In the genomic region with DNA sequence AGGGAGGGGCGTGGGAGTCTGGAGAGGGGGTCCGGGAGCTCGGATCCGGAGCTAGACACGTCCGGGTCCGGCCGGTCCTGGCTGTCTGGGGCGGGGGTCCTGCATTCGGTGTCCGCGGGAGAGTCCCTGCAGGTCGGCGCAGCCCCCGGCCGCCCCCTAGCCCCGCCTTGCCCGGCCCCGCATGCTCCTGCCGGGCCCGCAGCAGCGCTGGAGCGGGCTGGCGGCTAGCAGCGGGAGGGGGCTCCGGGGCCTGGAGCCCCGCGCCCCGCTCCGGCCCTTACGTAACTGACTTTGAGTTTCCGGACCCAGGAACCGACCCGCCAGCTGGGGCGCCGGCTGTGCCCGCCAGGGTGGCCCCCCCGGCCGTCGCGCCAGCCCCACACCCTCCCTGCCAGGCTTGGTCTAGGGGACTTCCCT, we compare ENCODE assay signal across 1 cellular context.
TF ChIP-seq lines count a peak whose summit lies in the region.

No MANE protein-coding gene starts in this region.

TF ChIP-seq in HepG2, 621 proteins besides CTCF, POLR2A, EP300 and RAD21 (continued from another document and continues in another):
- TF ChIP-seq, protein P1, sequence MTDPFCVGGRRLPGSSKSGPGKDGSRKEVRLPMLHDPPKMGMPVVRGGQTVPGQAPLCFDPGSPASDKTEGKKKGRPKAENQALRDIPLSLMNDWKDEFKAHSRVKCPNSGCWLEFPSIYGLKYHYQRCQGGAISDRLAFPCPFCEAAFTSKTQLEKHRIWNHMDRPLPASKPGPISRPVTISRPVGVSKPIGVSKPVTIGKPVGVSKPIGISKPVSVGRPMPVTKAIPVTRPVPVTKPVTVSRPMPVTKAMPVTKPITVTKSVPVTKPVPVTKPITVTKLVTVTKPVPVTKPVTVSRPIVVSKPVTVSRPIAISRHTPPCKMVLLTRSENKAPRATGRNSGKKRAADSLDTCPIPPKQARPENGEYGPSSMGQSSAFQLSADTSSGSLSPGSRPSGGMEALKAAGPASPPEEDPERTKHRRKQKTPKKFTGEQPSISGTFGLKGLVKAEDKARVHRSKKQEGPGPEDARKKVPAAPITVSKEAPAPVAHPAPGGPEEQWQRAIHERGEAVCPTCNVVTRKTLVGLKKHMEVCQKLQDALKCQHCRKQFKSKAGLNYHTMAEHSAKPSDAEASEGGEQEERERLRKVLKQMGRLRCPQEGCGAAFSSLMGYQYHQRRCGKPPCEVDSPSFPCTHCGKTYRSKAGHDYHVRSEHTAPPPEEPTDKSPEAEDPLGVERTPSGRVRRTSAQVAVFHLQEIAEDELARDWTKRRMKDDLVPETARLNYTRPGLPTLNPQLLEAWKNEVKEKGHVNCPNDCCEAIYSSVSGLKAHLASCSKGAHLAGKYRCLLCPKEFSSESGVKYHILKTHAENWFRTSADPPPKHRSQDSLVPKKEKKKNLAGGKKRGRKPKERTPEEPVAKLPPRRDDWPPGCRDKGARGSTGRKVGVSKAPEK (CRISPR knock-in tag; IDR thresholded peaks at IDR 0.05; ENCODE audit: borderline replicate concordance), result no peak
- TF ChIP-seq ZNF205 (CRISPR knock-in tag; IDR thresholded peaks at IDR 0.05) (no peak), KDM5A (IDR thresholded peaks at IDR 0.05; ENCODE audit: borderline replicate concordance, low read length) (0 out of 2 replicates have a peak, but pooled peaks have one; percentile 4), MAFF (IDR thresholded peaks at IDR 0.05; ENCODE audit: low read depth, low read length) (no peak), ATAD3A (CRISPR knock-in tag; IDR thresholded peaks at IDR 0.05) (no peak), ZNF138 (CRISPR knock-in tag; IDR thresholded peaks at IDR 0.05; ENCODE audit: low read depth) (no peak), PPARG (CRISPR knock-in tag; conservative IDR thresholded peaks at IDR 0.05) (no peak), NR2C2 (CRISPR knock-in tag; IDR thresholded peaks at IDR 0.05; ENCODE audit: borderline replicate concordance) (no peak), ZZZ3 (CRISPR knock-in tag; IDR thresholded peaks at IDR 0.05; ENCODE audit: borderline replicate concordance) (no peak), ZNF232 (CRISPR knock-in tag; IDR thresholded peaks at IDR 0.05; ENCODE audit: borderline replicate concordance) (no peak), FOXA1 (IDR thresholded peaks at IDR 0.05) (no peak), FOXA1 (CRISPR knock-in tag; IDR thresholded peaks at IDR 0.05) (no peak), ZBTB38 (CRISPR knock-in tag; IDR thresholded peaks at IDR 0.05) (0 out of 2 replicates have a peak, but pooled peaks have one; percentile 12), GTF3A (CRISPR knock-in tag; conservative IDR thresholded peaks at IDR 0.05) (no peak), ARNT2 (CRISPR knock-in tag; IDR thresholded peaks at IDR 0.05; ENCODE audit: low read depth) (no peak), GABPA (IDR thresholded peaks at IDR 0.05; ENCODE audit: low read depth, low read length) (no peak), GABPA (CRISPR knock-in tag; IDR thresholded peaks at IDR 0.05; ENCODE audit: low read depth) (no peak), ARHGAP35 (CRISPR knock-in tag; IDR thresholded peaks at IDR 0.05; ENCODE audit: borderline replicate concordance) (no peak), ZSCAN29 (CRISPR knock-in tag; conservative IDR thresholded peaks at IDR 0.05) (0 out of 2 replicates have a peak, but pooled peaks have one; percentile 41), ZNF101 (CRISPR knock-in tag; IDR thresholded peaks at IDR 0.05; ENCODE audit: borderline replicate concordance, low read depth) (no peak), ZNF605 (CRISPR knock-in tag; IDR thresholded peaks at IDR 0.05) (no peak), RBFOX2 (IDR thresholded peaks at IDR 0.05; ENCODE audit: low read depth, low read length) (peak; percentile 59), PRMT3 (CRISPR knock-in tag; IDR thresholded peaks at IDR 0.05; ENCODE audit: borderline replicate concordance, low read depth) (no peak), SRSF4 (IDR thresholded peaks at IDR 0.05; ENCODE audit: low read depth, low read length, poor library complexity, severe bottlenecking) (no peak), TMF1 (CRISPR knock-in tag; IDR thresholded peaks at IDR 0.05; ENCODE audit: low read depth) (no peak), ZNF780A (CRISPR knock-in tag; IDR thresholded peaks at IDR 0.05) (no peak), ZNF430 (CRISPR knock-in tag; IDR thresholded peaks at IDR 0.05) (no peak; the same call in 1 of the 2 replicates), ZNF432 (CRISPR knock-in tag; IDR thresholded peaks at IDR 0.05; ENCODE audit: borderline replicate concordance) (no peak), CBX1 (IDR thresholded peaks at IDR 0.05; ENCODE audit: low read depth) (no peak), SOX6 (IDR thresholded peaks at IDR 0.05) (no peak), SOX6 (CRISPR knock-in tag; IDR thresholded peaks at IDR 0.05) (peak; percentile 6; the same call in 1 of the 2 replicates), ZNF746 (CRISPR knock-in tag; IDR thresholded peaks at IDR 0.05) (no peak), ZNF713 (CRISPR knock-in tag; IDR thresholded peaks at IDR 0.05) (no peak), ZNF737 (CRISPR knock-in tag; IDR thresholded peaks at IDR 0.05; ENCODE audit: borderline replicate concordance) (no peak), AGO2 (optimal IDR thresholded peaks at IDR 0.05; ENCODE audit: low read depth, low read length) (peak; percentile 28), KDM2A (CRISPR knock-in tag; IDR thresholded peaks at IDR 0.05; ENCODE audit: borderline replicate concordance, low read depth) (no peak), SAP130 (CRISPR knock-in tag; IDR thresholded peaks at IDR 0.05; ENCODE audit: low read depth) (no peak), ARID2 (CRISPR knock-in tag; IDR thresholded peaks at IDR 0.05; ENCODE audit: borderline replicate concordance) (no peak), RFX1 (IDR thresholded peaks at IDR 0.05) (no peak), WIZ (CRISPR knock-in tag; IDR thresholded peaks at IDR 0.05) (no peak), ZC3H13 (CRISPR knock-in tag; IDR thresholded peaks at IDR 0.05) (no peak), ZFP37 (CRISPR knock-in tag; IDR thresholded peaks at IDR 0.05; ENCODE audit: borderline replicate concordance) (no peak), ZFY (CRISPR knock-in tag; IDR thresholded peaks at IDR 0.05) (0 out of 2 replicates have a peak, but pooled peaks have one; percentile 12)
- TF ChIP-seq, protein P2, sequence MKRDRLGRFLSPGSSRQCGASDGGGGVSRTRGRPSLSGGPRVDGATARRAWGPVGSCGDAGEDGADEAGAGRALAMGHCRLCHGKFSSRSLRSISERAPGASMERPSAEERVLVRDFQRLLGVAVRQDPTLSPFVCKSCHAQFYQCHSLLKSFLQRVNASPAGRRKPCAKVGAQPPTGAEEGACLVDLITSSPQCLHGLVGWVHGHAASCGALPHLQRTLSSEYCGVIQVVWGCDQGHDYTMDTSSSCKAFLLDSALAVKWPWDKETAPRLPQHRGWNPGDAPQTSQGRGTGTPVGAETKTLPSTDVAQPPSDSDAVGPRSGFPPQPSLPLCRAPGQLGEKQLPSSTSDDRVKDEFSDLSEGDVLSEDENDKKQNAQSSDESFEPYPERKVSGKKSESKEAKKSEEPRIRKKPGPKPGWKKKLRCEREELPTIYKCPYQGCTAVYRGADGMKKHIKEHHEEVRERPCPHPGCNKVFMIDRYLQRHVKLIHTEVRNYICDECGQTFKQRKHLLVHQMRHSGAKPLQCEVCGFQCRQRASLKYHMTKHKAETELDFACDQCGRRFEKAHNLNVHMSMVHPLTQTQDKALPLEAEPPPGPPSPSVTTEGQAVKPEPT (CRISPR knock-in tag; IDR thresholded peaks at IDR 0.05; ENCODE audit: low read depth), result no peak
- TF ChIP-seq, protein P3, sequence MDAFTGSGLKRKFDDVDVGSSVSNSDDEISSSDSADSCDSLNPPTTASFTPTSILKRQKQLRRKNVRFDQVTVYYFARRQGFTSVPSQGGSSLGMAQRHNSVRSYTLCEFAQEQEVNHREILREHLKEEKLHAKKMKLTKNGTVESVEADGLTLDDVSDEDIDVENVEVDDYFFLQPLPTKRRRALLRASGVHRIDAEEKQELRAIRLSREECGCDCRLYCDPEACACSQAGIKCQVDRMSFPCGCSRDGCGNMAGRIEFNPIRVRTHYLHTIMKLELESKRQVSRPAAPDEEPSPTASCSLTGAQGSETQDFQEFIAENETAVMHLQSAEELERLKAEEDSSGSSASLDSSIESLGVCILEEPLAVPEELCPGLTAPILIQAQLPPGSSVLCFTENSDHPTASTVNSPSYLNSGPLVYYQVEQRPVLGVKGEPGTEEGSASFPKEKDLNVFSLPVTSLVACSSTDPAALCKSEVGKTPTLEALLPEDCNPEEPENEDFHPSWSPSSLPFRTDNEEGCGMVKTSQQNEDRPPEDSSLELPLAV (CRISPR knock-in tag; conservative IDR thresholded peaks at IDR 0.05; ENCODE audit: low read depth), result no peak
- TF ChIP-seq, protein P4, sequence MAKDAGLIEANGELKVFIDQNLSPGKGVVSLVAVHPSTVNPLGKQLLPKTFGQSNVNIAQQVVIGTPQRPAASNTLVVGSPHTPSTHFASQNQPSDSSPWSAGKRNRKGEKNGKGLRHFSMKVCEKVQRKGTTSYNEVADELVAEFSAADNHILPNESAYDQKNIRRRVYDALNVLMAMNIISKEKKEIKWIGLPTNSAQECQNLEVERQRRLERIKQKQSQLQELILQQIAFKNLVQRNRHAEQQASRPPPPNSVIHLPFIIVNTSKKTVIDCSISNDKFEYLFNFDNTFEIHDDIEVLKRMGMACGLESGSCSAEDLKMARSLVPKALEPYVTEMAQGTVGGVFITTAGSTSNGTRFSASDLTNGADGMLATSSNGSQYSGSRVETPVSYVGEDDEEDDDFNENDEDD (CRISPR knock-in tag; IDR thresholded peaks at IDR 0.05; ENCODE audit: borderline replicate concordance), result no peak
- TF ChIP-seq, protein P5, sequence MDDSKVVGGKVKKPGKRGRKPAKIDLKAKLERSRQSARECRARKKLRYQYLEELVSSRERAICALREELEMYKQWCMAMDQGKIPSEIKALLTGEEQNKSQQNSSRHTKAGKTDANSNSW (CRISPR knock-in tag; IDR thresholded peaks at IDR 0.05; ENCODE audit: borderline replicate concordance), result no peak
- TF ChIP-seq, protein P6, sequence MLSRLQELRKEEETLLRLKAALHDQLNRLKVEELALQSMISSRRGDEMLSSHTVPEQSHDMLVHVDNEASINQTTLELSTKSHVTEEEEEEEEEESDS (CRISPR knock-in tag; IDR thresholded peaks at IDR 0.05; ENCODE audit: borderline replicate concordance), result no peak
- TF ChIP-seq, protein P7, sequence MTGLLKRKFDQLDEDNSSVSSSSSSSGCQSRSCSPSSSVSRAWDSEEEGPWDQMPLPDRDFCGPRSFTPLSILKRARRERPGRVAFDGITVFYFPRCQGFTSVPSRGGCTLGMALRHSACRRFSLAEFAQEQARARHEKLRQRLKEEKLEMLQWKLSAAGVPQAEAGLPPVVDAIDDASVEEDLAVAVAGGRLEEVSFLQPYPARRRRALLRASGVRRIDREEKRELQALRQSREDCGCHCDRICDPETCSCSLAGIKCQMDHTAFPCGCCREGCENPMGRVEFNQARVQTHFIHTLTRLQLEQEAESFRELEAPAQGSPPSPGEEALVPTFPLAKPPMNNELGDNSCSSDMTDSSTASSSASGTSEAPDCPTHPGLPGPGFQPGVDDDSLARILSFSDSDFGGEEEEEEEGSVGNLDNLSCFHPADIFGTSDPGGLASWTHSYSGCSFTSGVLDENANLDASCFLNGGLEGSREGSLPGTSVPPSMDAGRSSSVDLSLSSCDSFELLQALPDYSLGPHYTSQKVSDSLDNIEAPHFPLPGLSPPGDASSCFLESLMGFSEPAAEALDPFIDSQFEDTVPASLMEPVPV (CRISPR knock-in tag; IDR thresholded peaks at IDR 0.05), result no peak
- TF ChIP-seq, protein P8, sequence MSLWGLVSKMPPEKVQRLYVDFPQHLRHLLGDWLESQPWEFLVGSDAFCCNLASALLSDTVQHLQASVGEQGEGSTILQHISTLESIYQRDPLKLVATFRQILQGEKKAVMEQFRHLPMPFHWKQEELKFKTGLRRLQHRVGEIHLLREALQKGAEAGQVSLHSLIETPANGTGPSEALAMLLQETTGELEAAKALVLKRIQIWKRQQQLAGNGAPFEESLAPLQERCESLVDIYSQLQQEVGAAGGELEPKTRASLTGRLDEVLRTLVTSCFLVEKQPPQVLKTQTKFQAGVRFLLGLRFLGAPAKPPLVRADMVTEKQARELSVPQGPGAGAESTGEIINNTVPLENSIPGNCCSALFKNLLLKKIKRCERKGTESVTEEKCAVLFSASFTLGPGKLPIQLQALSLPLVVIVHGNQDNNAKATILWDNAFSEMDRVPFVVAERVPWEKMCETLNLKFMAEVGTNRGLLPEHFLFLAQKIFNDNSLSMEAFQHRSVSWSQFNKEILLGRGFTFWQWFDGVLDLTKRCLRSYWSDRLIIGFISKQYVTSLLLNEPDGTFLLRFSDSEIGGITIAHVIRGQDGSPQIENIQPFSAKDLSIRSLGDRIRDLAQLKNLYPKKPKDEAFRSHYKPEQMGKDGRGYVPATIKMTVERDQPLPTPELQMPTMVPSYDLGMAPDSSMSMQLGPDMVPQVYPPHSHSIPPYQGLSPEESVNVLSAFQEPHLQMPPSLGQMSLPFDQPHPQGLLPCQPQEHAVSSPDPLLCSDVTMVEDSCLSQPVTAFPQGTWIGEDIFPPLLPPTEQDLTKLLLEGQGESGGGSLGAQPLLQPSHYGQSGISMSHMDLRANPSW (CRISPR knock-in tag; IDR thresholded peaks at IDR 0.05; ENCODE audit: borderline replicate concordance), result no peak
- TF ChIP-seq, protein P9, sequence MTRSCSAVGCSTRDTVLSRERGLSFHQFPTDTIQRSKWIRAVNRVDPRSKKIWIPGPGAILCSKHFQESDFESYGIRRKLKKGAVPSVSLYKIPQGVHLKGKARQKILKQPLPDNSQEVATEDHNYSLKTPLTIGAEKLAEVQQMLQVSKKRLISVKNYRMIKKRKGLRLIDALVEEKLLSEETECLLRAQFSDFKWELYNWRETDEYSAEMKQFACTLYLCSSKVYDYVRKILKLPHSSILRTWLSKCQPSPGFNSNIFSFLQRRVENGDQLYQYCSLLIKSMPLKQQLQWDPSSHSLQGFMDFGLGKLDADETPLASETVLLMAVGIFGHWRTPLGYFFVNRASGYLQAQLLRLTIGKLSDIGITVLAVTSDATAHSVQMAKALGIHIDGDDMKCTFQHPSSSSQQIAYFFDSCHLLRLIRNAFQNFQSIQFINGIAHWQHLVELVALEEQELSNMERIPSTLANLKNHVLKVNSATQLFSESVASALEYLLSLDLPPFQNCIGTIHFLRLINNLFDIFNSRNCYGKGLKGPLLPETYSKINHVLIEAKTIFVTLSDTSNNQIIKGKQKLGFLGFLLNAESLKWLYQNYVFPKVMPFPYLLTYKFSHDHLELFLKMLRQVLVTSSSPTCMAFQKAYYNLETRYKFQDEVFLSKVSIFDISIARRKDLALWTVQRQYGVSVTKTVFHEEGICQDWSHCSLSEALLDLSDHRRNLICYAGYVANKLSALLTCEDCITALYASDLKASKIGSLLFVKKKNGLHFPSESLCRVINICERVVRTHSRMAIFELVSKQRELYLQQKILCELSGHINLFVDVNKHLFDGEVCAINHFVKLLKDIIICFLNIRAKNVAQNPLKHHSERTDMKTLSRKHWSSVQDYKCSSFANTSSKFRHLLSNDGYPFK (CRISPR knock-in tag; IDR thresholded peaks at IDR 0.05; ENCODE audit: borderline replicate concordance), result no peak
